Comparison of ENCODE assay signal across 11 cellular contexts in the genomic region with DNA sequence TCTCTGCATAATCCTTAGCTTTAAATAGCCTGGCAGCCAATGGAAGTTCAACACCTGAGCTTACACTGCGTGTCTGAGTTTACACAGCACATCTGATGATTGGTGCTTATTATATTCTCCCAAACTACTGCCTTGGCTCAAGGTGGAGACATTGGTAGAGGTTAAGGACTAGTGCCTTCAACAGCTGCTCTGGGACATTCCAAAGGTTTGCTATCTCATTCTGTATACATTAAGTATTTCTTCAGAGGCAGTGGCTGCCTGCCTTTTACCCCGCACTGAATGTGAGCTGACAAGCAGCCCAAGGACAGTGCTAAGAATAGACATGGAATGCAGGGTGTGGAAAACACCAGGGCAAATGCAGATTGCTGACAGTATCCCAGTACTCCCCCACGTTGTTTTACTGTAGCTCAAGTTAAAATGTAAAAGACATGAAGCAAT. TPM values are rescaled to one million over a fixed set of nuclear protein-coding genes. Genes with fewer than 3 reads are reported as not detected.
DNase-seq lines count a peak whose midpoint lies in the region; ATAC-seq and TF ChIP-seq lines count a peak whose summit lies in the region.
"Had no signal": no experiment of that assay in that cellular context is flagged by ENCODE, and none has a peak within 500 bp of the region (broad histone marks: within the 10 kb centered on the region; RNA-seq: fewer than 3 reads in every experiment).

No MANE protein-coding gene starts in this region.

- H3K27ac ChIP-seq in left ventricle myocardium inferior (replicated peaks), result peak overlapping the region; percentile 91

- CTCF ChIA-PET in WTC11 (lab: Charles Lee), result interaction anchor here (0.6 to 0.9 kb wide), 2 partner anchors 75 to 410 kb away, joined by 3 to 4 read pairs; no protein-coding TSS in a partner anchor
- CTCF ChIA-PET in activated CD4-positive, alpha-beta T cell treated with anti-CD3 and anti-CD28 coated beads, Interleukin-2, amount 10 ng/mL, durations not matched to agents 7 days and 5 days (lab: Charles Lee), result interaction anchor here (0.6 to 1.2 kb wide), 2 partner anchors 8 to 18 kb away, joined by 3 read pairs; no protein-coding TSS in a partner anchor

- H3K9me3 ChIP-seq in left ventricle myocardium inferior (replicated peaks), result no peaks in the 10 kb centered on the region

- H3K4me3 ChIP-seq in left ventricle myocardium inferior (peak overlapping the region; percentile 66), retinal pigment epithelial cell (ENCODE audit: low read length) (peak overlapping the region; percentile 46)

- peaks cover 23% of the 10 kb centered on the region for H3K36me3 Mint-ChIP-seq in WTC11
- H3K36me3 Mint-ChIP-seq in activated CD4-positive, alpha-beta T cell treated with anti-CD3 and anti-CD28 coated beads, Interleukin-2, amount 10 ng/mL, durations not matched to agents 7 days and 5 days (ENCODE audit: low read depth), result no peaks in the 10 kb centered on the region

- H3K9me3 Mint-ChIP-seq in WTC11, result peaks cover 24% of the 10 kb centered on the region
- peaks cover 15% of the 10 kb centered on the region for H3K9me3 Mint-ChIP-seq in activated CD4-positive, alpha-beta T cell treated with anti-CD3 and anti-CD28 coated beads, Interleukin-2, amount 10 ng/mL, durations not matched to agents 7 days and 5 days

- no peak for TF ChIP-seq CTCF in WTC11 (IDR thresholded peaks at IDR 0.05)
- TF ChIP-seq CTCF in left ventricle myocardium inferior (IDR thresholded peaks at IDR 0.05; ENCODE audit: borderline replicate concordance), result no peak
- TF ChIP-seq CTCF in retinal pigment epithelial cell (conservative IDR thresholded peaks at IDR 0.05; ENCODE audit: low read depth, low read length), result no peak

- intact Hi-C loops in left ventricle myocardium inferior (cut with micrococcal nuclease), result no loop called here

- DNase-seq in GM03348 (ENCODE audit: low spot score), result peak; percentile 80
- DNase-seq in WTC11 (ENCODE audit: low spot score), result no peak
- DNase-seq in left ventricle myocardium inferior, result peak; percentile 21
- DNase-seq in retinal pigment epithelial cell (ENCODE audit: low read depth), result peak; percentile 68
- DNase-seq in activated CD4-positive, alpha-beta T cell treated with anti-CD3 and anti-CD28 coated beads, Interleukin-2, amount 10 ng/mL, durations not matched to agents 7 days and 5 days, result no peak
- DNase-seq in stimulated activated CD8-positive, alpha-beta memory T cell treated with anti-CD3 and anti-CD28 coated beads, Interleukin-4, amount 100 ng/mL, for 48 hours, result no peak
- no peak for DNase-seq in SKM-1 treated with dmso at 0.1 percent for 144 hours (lab: John Stamatoyannopoulos, UW; ENCODE audit: unreplicated experiment)
- DNase-seq in NCI-H1694 treated with DMSO at 0.1 percent for 48 hours (lab: John Stamatoyannopoulos, UW), result no peak
- DNase-seq: naive B cell; stimulated activated naive B cell treated with anti-CD40 and anti-IgM and Interleukin-4, amounts not matched to agents 10 μg/mL and 1 μg/mL and 100 μg/mL, for 72 hours had no signal

- peaks cover 3% of the 10 kb centered on the region; the same call in 1 of the 2 replicates for H3K27me3 Mint-ChIP-seq in WTC11 (ENCODE audit: low read depth)
- H3K27me3 Mint-ChIP-seq in activated CD4-positive, alpha-beta T cell treated with anti-CD3 and anti-CD28 coated beads, Interleukin-2, amount 10 ng/mL, durations not matched to agents 7 days and 5 days, result peaks cover 30% of the 10 kb centered on the region

- POLR2A ChIA-PET in WTC11 (lab: Charles Lee), result interaction anchor here (0.9 kb wide), 1 partner anchor 11 kb away, joined by 3 read pairs; no protein-coding TSS in a partner anchor
- POLR2A ChIA-PET in activated CD4-positive, alpha-beta T cell treated with anti-CD3 and anti-CD28 coated beads, Interleukin-2, amount 10 ng/mL, durations not matched to agents 7 days and 5 days (lab: Charles Lee), result no interaction called here

- no peaks in the 10 kb centered on the region for H3K27me3 ChIP-seq in left ventricle myocardium inferior (ENCODE audit: low read depth)

- no peaks in the 10 kb centered on the region for H3K36me3 ChIP-seq in left ventricle myocardium inferior

- H3K4me1 ChIP-seq in left ventricle myocardium inferior, result peaks cover 31% of the 10 kb centered on the region

- ATAC-seq in WTC11, result peak; percentile 60
- ATAC-seq: stimulated activated naive B cell treated with anti-CD40 and anti-IgM and Interleukin-4, amounts not matched to agents 10 μg/mL and 1 μg/mL and 100 μg/mL, for 72 hours had no signal

- peak overlapping the region; percentile 1; the same call in 1 of the 2 replicates for H3K27ac Mint-ChIP-seq in WTC11
- H3K27ac Mint-ChIP-seq in activated CD4-positive, alpha-beta T cell treated with anti-CD3 and anti-CD28 coated beads, Interleukin-2, amount 10 ng/mL, durations not matched to agents 7 days and 5 days, result no peak overlapping the region
- H3K27ac Mint-ChIP-seq: naive B cell; stimulated activated naive B cell treated with anti-CD40 and anti-IgM and Interleukin-4, amounts not matched to agents 10 μg/mL and 1 μg/mL and 100 μg/mL, for 72 hours had no signal

- no peak overlapping the region for H3K4me3 Mint-ChIP-seq in WTC11
- no peak overlapping the region for H3K4me3 Mint-ChIP-seq in activated CD4-positive, alpha-beta T cell treated with anti-CD3 and anti-CD28 coated beads, Interleukin-2, amount 10 ng/mL, durations not matched to agents 7 days and 5 days
- H3K4me3 Mint-ChIP-seq: central memory CD8-positive, alpha-beta T cell; naive B cell; stimulated activated naive B cell treated with anti-CD40 and anti-IgM and Interleukin-4, amounts not matched to agents 10 μg/mL and 1 μg/mL and 100 μg/mL, for 72 hours had no signal

- H3K4me1 Mint-ChIP-seq in WTC11, result peaks cover 10% of the 10 kb centered on the region
- H3K4me1 Mint-ChIP-seq in activated CD4-positive, alpha-beta T cell treated with anti-CD3 and anti-CD28 coated beads, Interleukin-2, amount 10 ng/mL, durations not matched to agents 7 days and 5 days, result no peaks in the 10 kb centered on the region
- H3K4me1 Mint-ChIP-seq: central memory CD8-positive, alpha-beta T cell; naive B cell; stimulated activated naive B cell treated with anti-CD40 and anti-IgM and Interleukin-4, amounts not matched to agents 10 μg/mL and 1 μg/mL and 100 μg/mL, for 72 hours had no signal

TF ChIP-seq in WTC11, 78 proteins besides CTCF, POLR2A, EP300 and RAD21:
- no peak for TF ChIP-seq ELF4 (CRISPR knock-in tag; IDR thresholded peaks at IDR 0.05; ENCODE audit: low read depth)
- no peak for TF ChIP-seq RELA (CRISPR knock-in tag; IDR thresholded peaks at IDR 0.05; ENCODE audit: borderline replicate concordance)
- TF ChIP-seq CBFB (CRISPR knock-in tag; IDR thresholded peaks at IDR 0.05; ENCODE audit: low read depth), result no peak
- no peak for TF ChIP-seq NR2C2 (CRISPR knock-in tag; IDR thresholded peaks at IDR 0.05)
- TF ChIP-seq, protein P1, sequence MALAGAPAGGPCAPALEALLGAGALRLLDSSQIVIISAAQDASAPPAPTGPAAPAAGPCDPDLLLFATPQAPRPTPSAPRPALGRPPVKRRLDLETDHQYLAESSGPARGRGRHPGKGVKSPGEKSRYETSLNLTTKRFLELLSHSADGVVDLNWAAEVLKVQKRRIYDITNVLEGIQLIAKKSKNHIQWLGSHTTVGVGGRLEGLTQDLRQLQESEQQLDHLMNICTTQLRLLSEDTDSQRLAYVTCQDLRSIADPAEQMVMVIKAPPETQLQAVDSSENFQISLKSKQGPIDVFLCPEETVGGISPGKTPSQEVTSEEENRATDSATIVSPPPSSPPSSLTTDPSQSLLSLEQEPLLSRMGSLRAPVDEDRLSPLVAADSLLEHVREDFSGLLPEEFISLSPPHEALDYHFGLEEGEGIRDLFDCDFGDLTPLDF (CRISPR knock-in tag; IDR thresholded peaks at IDR 0.05), result no peak
- TF ChIP-seq TP53 (CRISPR knock-in tag; IDR thresholded peaks at IDR 0.05), result no peak
- TF ChIP-seq, protein P2, sequence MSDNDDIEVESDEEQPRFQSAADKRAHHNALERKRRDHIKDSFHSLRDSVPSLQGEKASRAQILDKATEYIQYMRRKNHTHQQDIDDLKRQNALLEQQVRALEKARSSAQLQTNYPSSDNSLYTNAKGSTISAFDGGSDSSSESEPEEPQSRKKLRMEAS (CRISPR knock-in tag; IDR thresholded peaks at IDR 0.05), result no peak
- no peak for TF ChIP-seq ZNF121 (CRISPR knock-in tag; IDR thresholded peaks at IDR 0.05)
- no peak for TF ChIP-seq SMAD3 (CRISPR knock-in tag; IDR thresholded peaks at IDR 0.05; ENCODE audit: borderline replicate concordance)
- no peak for TF ChIP-seq ZNF416 (CRISPR knock-in tag; IDR thresholded peaks at IDR 0.05)
- TF ChIP-seq, protein P3, sequence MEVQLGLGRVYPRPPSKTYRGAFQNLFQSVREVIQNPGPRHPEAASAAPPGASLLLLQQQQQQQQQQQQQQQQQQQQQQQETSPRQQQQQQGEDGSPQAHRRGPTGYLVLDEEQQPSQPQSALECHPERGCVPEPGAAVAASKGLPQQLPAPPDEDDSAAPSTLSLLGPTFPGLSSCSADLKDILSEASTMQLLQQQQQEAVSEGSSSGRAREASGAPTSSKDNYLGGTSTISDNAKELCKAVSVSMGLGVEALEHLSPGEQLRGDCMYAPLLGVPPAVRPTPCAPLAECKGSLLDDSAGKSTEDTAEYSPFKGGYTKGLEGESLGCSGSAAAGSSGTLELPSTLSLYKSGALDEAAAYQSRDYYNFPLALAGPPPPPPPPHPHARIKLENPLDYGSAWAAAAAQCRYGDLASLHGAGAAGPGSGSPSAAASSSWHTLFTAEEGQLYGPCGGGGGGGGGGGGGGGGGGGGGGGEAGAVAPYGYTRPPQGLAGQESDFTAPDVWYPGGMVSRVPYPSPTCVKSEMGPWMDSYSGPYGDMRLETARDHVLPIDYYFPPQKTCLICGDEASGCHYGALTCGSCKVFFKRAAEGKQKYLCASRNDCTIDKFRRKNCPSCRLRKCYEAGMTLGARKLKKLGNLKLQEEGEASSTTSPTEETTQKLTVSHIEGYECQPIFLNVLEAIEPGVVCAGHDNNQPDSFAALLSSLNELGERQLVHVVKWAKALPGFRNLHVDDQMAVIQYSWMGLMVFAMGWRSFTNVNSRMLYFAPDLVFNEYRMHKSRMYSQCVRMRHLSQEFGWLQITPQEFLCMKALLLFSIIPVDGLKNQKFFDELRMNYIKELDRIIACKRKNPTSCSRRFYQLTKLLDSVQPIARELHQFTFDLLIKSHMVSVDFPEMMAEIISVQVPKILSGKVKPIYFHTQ (CRISPR knock-in tag; IDR thresholded peaks at IDR 0.05), result no peak
- TF ChIP-seq NR1H2 (CRISPR knock-in tag; IDR thresholded peaks at IDR 0.05), result no peak
- no peak for TF ChIP-seq OVOL2 (CRISPR knock-in tag; IDR thresholded peaks at IDR 0.05; ENCODE audit: borderline replicate concordance)
- no peak for TF ChIP-seq SP1 (CRISPR knock-in tag; conservative IDR thresholded peaks at IDR 0.05)

RNA-seq across cellular contexts. Expression of a gene that starts 1.6 kb away (rescaled TPM):
- not detected in 3 replicates for total RNA-seq in WTC11 (2021)
- 418 TPM for total RNA-seq in left ventricle myocardium inferior
- not detected for total RNA-seq in activated CD4-positive, alpha-beta T cell treated with anti-CD3 and anti-CD28 coated beads, Interleukin-2, amount 10 ng/mL, durations not matched to agents 7 days and 5 days

Comparison
In these comparisons a context has a peak if more than half of its experiments do, and no peak if none do; other contexts are left out.
1. DNase-seq: peak in GM03348 (single experiment), left ventricle myocardium inferior (single experiment) and retinal pigment epithelial cell (single experiment); none in WTC11 (single experiment), activated CD4-positive, alpha-beta T cell treated with anti-CD3 and anti-CD28 coated beads, Interleukin-2, amount 10 ng/mL, durations not matched to agents 7 days and 5 days (single experiment), stimulated activated CD8-positive, alpha-beta memory T cell treated with anti-CD3 and anti-CD28 coated beads, Interleukin-4, amount 100 ng/mL, for 48 hours (single experiment), SKM-1 treated with dmso at 0.1 percent for 144 hours (single experiment) and NCI-H1694 treated with DMSO at 0.1 percent for 48 hours (single experiment).
2. RNA of a gene that starts 1.6 kb away (total RNA-seq): 418 TPM in left ventricle myocardium inferior (single experiment); not detected in WTC11 and not detected in activated CD4-positive, alpha-beta T cell treated with anti-CD3 and anti-CD28 coated beads, Interleukin-2, amount 10 ng/mL, durations not matched to agents 7 days and 5 days; every median in the first group is over 100 times any median in the second.